Comparison of ENCODE assay signal across 2 cellular contexts in the genomic region with DNA sequence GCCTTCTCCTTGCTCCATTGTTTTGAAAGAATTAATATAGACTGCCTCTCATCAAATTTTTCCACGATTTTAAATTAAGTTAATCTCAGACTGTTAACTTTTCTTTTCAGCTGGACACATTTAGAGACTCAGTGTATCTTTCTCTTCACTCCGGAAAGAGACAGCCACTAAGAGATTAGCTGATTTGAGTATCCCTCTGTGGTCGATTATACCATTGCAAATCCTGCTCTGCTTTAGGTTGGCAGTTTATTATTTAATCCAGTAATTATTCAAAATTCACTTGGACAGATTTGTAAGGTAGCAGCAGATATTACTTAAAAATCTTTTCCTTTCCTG.
TF ChIP-seq lines count a peak whose summit lies in the region.

No MANE protein-coding gene starts in this region.

TF ChIP-seq in SK-N-SH, 30 proteins besides CTCF, POLR2A, EP300 and RAD21:
- TF ChIP-seq, protein P1, sequence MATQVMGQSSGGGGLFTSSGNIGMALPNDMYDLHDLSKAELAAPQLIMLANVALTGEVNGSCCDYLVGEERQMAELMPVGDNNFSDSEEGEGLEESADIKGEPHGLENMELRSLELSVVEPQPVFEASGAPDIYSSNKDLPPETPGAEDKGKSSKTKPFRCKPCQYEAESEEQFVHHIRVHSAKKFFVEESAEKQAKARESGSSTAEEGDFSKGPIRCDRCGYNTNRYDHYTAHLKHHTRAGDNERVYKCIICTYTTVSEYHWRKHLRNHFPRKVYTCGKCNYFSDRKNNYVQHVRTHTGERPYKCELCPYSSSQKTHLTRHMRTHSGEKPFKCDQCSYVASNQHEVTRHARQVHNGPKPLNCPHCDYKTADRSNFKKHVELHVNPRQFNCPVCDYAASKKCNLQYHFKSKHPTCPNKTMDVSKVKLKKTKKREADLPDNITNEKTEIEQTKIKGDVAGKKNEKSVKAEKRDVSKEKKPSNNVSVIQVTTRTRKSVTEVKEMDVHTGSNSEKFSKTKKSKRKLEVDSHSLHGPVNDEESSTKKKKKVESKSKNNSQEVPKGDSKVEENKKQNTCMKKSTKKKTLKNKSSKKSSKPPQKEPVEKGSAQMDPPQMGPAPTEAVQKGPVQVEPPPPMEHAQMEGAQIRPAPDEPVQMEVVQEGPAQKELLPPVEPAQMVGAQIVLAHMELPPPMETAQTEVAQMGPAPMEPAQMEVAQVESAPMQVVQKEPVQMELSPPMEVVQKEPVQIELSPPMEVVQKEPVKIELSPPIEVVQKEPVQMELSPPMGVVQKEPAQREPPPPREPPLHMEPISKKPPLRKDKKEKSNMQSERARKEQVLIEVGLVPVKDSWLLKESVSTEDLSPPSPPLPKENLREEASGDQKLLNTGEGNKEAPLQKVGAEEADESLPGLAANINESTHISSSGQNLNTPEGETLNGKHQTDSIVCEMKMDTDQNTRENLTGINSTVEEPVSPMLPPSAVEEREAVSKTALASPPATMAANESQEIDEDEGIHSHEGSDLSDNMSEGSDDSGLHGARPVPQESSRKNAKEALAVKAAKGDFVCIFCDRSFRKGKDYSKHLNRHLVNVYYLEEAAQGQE (IDR thresholded peaks at IDR 0.05; ENCODE audit: low read depth, low read length), result no peak
- TF ChIP-seq CHD2 (IDR thresholded peaks at IDR 0.05; ENCODE audit: low read length, partially characterized antibody) (no peak), MEF2A (IDR thresholded peaks at IDR 0.05; ENCODE audit: borderline replicate concordance, low read depth) (no peak), TEAD4 (IDR thresholded peaks at IDR 0.05; ENCODE audit: borderline replicate concordance, insufficient read depth) (no peak), JUND (IDR thresholded peaks at IDR 0.05) (no peak), TAF1 (IDR thresholded peaks at IDR 0.05; ENCODE audit: borderline replicate concordance, low read depth, low read length) (no peak), MXI1 (IDR thresholded peaks at IDR 0.05; ENCODE audit: low read depth, low read length) (no peak), NFIC (IDR thresholded peaks at IDR 0.05; ENCODE audit: borderline replicate concordance) (no peak), TCF12 (IDR thresholded peaks at IDR 0.05) (no peak), NRF1 (IDR thresholded peaks at IDR 0.05; ENCODE audit: low read depth, low read length) (no peak)
- TF ChIP-seq, protein P2, sequence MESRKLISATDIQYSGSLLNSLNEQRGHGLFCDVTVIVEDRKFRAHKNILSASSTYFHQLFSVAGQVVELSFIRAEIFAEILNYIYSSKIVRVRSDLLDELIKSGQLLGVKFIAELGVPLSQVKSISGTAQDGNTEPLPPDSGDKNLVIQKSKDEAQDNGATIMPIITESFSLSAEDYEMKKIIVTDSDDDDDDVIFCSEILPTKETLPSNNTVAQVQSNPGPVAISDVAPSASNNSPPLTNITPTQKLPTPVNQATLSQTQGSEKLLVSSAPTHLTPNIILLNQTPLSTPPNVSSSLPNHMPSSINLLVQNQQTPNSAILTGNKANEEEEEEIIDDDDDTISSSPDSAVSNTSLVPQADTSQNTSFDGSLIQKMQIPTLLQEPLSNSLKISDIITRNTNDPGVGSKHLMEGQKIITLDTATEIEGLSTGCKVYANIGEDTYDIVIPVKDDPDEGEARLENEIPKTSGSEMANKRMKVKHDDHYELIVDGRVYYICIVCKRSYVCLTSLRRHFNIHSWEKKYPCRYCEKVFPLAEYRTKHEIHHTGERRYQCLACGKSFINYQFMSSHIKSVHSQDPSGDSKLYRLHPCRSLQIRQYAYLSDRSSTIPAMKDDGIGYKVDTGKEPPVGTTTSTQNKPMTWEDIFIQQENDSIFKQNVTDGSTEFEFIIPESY (IDR thresholded peaks at IDR 0.05; ENCODE audit: borderline replicate concordance, low read depth), result no peak
- TF ChIP-seq, protein P3, sequence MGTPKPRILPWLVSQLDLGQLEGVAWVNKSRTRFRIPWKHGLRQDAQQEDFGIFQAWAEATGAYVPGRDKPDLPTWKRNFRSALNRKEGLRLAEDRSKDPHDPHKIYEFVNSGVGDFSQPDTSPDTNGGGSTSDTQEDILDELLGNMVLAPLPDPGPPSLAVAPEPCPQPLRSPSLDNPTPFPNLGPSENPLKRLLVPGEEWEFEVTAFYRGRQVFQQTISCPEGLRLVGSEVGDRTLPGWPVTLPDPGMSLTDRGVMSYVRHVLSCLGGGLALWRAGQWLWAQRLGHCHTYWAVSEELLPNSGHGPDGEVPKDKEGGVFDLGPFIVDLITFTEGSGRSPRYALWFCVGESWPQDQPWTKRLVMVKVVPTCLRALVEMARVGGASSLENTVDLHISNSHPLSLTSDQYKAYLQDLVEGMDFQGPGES (IDR thresholded peaks at IDR 0.05; ENCODE audit: low read depth, low read length), result no peak
- TF ChIP-seq, protein P4, sequence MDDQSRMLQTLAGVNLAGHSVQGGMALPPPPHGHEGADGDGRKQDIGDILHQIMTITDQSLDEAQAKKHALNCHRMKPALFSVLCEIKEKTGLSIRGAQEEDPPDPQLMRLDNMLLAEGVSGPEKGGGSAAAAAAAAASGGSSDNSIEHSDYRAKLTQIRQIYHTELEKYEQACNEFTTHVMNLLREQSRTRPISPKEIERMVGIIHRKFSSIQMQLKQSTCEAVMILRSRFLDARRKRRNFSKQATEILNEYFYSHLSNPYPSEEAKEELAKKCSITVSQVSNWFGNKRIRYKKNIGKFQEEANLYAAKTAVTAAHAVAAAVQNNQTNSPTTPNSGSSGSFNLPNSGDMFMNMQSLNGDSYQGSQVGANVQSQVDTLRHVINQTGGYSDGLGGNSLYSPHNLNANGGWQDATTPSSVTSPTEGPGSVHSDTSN (IDR thresholded peaks at IDR 0.05), result no peak

TF ChIP-seq in SK-N-SH treated with all-trans-retinoic acid at 6 μM for 48 hours, 23 proteins besides CTCF, POLR2A, EP300 and RAD21 (continued from another document):
- TF ChIP-seq, protein P5, sequence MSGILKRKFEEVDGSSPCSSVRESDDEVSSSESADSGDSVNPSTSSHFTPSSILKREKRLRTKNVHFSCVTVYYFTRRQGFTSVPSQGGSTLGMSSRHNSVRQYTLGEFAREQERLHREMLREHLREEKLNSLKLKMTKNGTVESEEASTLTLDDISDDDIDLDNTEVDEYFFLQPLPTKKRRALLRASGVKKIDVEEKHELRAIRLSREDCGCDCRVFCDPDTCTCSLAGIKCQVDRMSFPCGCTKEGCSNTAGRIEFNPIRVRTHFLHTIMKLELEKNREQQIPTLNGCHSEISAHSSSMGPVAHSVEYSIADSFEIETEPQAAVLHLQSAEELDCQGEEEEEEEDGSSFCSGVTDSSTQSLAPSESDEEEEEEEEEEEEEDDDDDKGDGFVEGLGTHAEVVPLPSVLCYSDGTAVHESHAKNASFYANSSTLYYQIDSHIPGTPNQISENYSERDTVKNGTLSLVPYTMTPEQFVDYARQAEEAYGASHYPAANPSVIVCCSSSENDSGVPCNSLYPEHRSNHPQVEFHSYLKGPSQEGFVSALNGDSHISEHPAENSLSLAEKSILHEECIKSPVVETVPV (CRISPR knock-in tag; IDR thresholded peaks at IDR 0.05), result no peak
- TF ChIP-seq ZFP3 (CRISPR knock-in tag; IDR thresholded peaks at IDR 0.05), result no peak
